In the genomic region with DNA sequence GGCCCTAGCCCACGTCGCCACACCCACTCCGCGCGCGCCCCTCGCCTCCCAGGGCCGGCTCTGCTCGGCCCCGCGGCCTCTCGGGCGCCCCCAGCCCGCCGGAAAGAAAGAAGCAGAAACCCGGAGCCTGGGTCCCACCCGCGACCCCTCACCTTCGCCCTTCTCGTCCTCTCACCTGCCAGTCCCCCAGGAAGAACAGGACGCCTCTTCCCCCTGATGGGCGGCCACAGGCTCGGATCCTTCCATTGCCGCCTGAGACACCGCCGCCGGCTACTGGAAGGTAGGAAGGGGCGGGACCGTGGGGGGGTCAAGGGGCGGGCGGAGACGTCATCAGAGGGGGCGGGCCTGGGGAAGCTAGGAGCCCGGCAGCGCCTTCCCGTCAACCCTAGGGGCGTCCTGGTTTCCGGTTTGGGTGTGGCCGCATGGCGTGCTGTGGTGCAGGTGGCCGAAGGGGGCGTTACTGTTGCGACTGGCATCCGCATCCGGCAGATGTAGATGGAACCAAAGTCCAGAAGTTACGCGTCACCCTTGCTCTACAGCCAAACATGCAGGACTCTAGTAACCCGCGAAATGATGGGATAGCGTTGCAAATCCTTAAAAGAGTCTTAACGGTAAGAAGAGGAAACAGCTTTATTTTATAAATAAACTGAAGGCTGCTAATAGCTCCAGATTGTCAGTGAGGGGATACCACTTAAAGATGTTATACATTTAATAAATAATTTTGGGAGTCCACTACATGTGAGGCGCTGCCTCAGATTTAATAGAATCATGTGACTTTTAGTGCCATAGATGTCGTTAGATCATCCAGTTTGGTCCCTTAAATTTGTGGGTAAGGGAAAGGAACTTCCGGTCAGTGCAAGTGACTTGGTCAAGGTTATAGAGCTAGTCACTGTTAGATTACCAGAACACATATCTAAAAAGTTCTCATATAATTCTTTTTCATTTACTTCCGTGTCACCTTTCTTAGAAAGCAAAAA, we compare ENCODE assay signal across 8 cellular contexts. TPM values are rescaled to one million over a fixed set of nuclear protein-coding genes. Genes with fewer than 3 reads are reported as not detected.
DNase-seq lines count a peak whose midpoint lies in the region; ATAC-seq and TF ChIP-seq lines count a peak whose summit lies in the region.

A gene (minus strand): TSS at position 282 of the 977 bp plus-strand sequence. CDS start 36 bp downstream, at position 246.

- in situ Hi-C loops in astrocyte of the cerebellum (cut with HindIII; ENCODE audit: low sequenced_read_pairs) = no loop called here

- H3K4me3 ChIP-seq in astrocyte of the cerebellum (ENCODE audit: low read depth, low read length) (peak within 1 kb of the TSS; percentile 81), hepatocyte (peak within 1 kb of the TSS; percentile 68)

- WGBS in hepatocyte (ENCODE audit: low lambda C conversion rate, missing lambda C conversion rate) = 2% methylated on average over 48 of the region's 55 CpGs

- peak within 1 kb of the TSS; percentile 96 for H3K27ac ChIP-seq in hepatocyte

- no peaks in the 10 kb centered on the region for H3K9me3 ChIP-seq in hepatocyte (ENCODE audit: low read depth)

- H3K27me3 ChIP-seq in hepatocyte = no peaks in the 10 kb centered on the region

- peak; percentile 42 for TF ChIP-seq CTCF in astrocyte of the cerebellum (IDR thresholded peaks at IDR 0.05; ENCODE audit: low read depth, low read length, missing control alignments)
- TF ChIP-seq CTCF in hepatocyte (IDR thresholded peaks at IDR 0.05; ENCODE audit: poor library complexity) = peak; percentile 65

- H3K4me2 ChIP-seq in hepatocyte = peak within 1 kb of the TSS; percentile 82

- ATAC-seq in GM18508 (IDR thresholded peaks at IDR 0.05; ENCODE audit: insufficient read depth, unreplicated experiment) = peak; percentile 95
- peak; percentile 97 for ATAC-seq in HG03025 (IDR thresholded peaks at IDR 0.05; ENCODE audit: low FRiP score, unreplicated experiment)

- H3K9me2 ChIP-seq in hepatocyte (replicated peaks; ENCODE audit: insufficient read depth) = no peaks in the 10 kb centered on the region

- peak within 1 kb of the TSS; percentile 89 for H2AFZ ChIP-seq in hepatocyte

- peaks cover 5% of the 10 kb centered on the region for H4K20me1 ChIP-seq in hepatocyte (ENCODE audit: insufficient read depth, poor library complexity, severe bottlenecking)

- DNase-seq in NCI-H2029 treated with DMSO at 0.1 percent for 48 hours (lab: John Stamatoyannopoulos, UW) (peak; percentile 81), T-helper 9 cell (peak; percentile 96), astrocyte of the cerebellum (ENCODE audit: low read depth) (peak; percentile 85), hepatocyte (ENCODE audit: low spot score) (peak; percentile 99), renal cortical epithelial cell (ENCODE audit: low read depth) (peak; percentile 90), cortex of kidney (lab: John Stamatoyannopoulos, UW) (no peak)

- H3K79me2 ChIP-seq in hepatocyte = peaks cover 77% of the 10 kb centered on the region

- peaks cover 10% of the 10 kb centered on the region for H3K4me1 ChIP-seq in hepatocyte (ENCODE audit: insufficient read depth)

- no peaks in the 10 kb centered on the region for H3K36me3 ChIP-seq in hepatocyte (replicated peaks; ENCODE audit: insufficient read depth, low read depth)

RNA-seq across cellular contexts. Expression of the gene that starts here (rescaled TPM):
- total RNA-seq in hepatocyte (96.1 and 123 TPM in 2 replicates), renal cortical epithelial cell (230 and 342 TPM in 2 replicates)
- polyA plus RNA-seq in hepatocyte = 13.3 and 15.8 TPM in 2 replicates
